13 cellular contexts compared by ENCODE assay signal in genomic region chr13:50485979-50486935, GRCh38.
DNase-seq lines count a peak whose midpoint lies in the region; ATAC-seq, FAIRE-seq and TF ChIP-seq lines count a peak whose summit lies in the region.
"Had no signal": no experiment of that assay in that cellular context is flagged by ENCODE, and none has a peak within 500 bp of the region (broad histone marks: within the 10 kb centered on the region; RNA-seq: fewer than 3 reads in every experiment).

No MANE protein-coding gene starts in this region.

- H3K27me3 ChIP-seq in right cardiac atrium (ENCODE audit: control insufficient read depth, insufficient read depth) (no peaks in the 10 kb centered on the region), left ventricle myocardium inferior (ENCODE audit: low read depth) (no peaks in the 10 kb centered on the region), bronchial epithelial cell (ENCODE audit: control insufficient read depth, insufficient read depth, low read length) (no peaks in the 10 kb centered on the region)
- H3K27me3 ChIP-seq: ovary had no signal

- peak in 1 of 3 donors; percentile 30 for DNase-seq in right cardiac atrium
- DNase-seq in left ventricle myocardium inferior = no peak
- peak; percentile 12 for DNase-seq in bronchial epithelial cell (ENCODE audit: low read depth)
- peak; percentile 22 for DNase-seq in medulla oblongata (ENCODE audit: extremely low spot score)
- DNase-seq in posterior cingulate gyrus = no peak
- DNase-seq in NCI-H1930 (lab: John Stamatoyannopoulos, UW) = no peak
- DNase-seq in activated T-cell treated with anti-CD3 and anti-CD28 coated beads, Interleukin-2, amount 50 U/mL, for 48 hours = no peak
- DNase-seq in DMS79 (lab: John Stamatoyannopoulos, UW) = no peak
- DNase-seq: ACHN, aorta, hippocampal formation, lower lobe of right lung, ovary had no signal

- H3K4me3 ChIP-seq in right cardiac atrium (ENCODE audit: low read length) = no peak overlapping the region
- no peak overlapping the region for H3K4me3 ChIP-seq in left ventricle myocardium inferior
- no peak overlapping the region for H3K4me3 ChIP-seq in bronchial epithelial cell (ENCODE audit: low read depth, low read length)
- H3K4me3 ChIP-seq: lower lobe of right lung, ovary had no signal

- ATAC-seq in right cardiac atrium = peak; percentile 52 to 56
- ATAC-seq: lower lobe of right lung had no signal

- intact Hi-C loops in right cardiac atrium (cut with DNase I) = no loop called here
- intact Hi-C loops in left ventricle myocardium inferior (cut with micrococcal nuclease) = no loop called here
- intact Hi-C loops in posterior cingulate gyrus (cut with DNase I) = no loop called here

- TF ChIP-seq CTCF in left ventricle myocardium inferior (IDR thresholded peaks at IDR 0.05; ENCODE audit: borderline replicate concordance) (no peak), bronchial epithelial cell (IDR thresholded peaks at IDR 0.05; ENCODE audit: insufficient read depth, low read length, severe bottlenecking) (no peak)

- H3K4me1 ChIP-seq in right cardiac atrium (ENCODE audit: control insufficient read depth, insufficient read depth, low read length) = no peaks in the 10 kb centered on the region
- peaks cover 18% of the 10 kb centered on the region for H3K4me1 ChIP-seq in left ventricle myocardium inferior

- whole genome bisulfite sequencing in right cardiac atrium = 30% methylated on average over 8 of the region's 8 CpGs

- no peaks in the 10 kb centered on the region for H3K9me3 ChIP-seq in right cardiac atrium (ENCODE audit: control insufficient read depth, low read length)
- no peaks in the 10 kb centered on the region for H3K9me3 ChIP-seq in left ventricle myocardium inferior (replicated peaks)
- H3K9me3 ChIP-seq: lower lobe of right lung, ovary had no signal

- H3K36me3 ChIP-seq in left ventricle myocardium inferior (no peaks in the 10 kb centered on the region), bronchial epithelial cell (ENCODE audit: control insufficient read depth, insufficient read depth, low read length) (no peaks in the 10 kb centered on the region)
- H3K36me3 ChIP-seq: lower lobe of right lung, ovary had no signal

- no peak overlapping the region for H3K27ac ChIP-seq in right cardiac atrium (ENCODE audit: low read length)
- no peak overlapping the region for H3K27ac ChIP-seq in left ventricle myocardium inferior (replicated peaks)
- H3K27ac ChIP-seq: lower lobe of right lung, ovary had no signal

- FAIRE-seq in bronchial epithelial cell (lab: Jason Lieb, UNC) = no peak

Comparison
In these comparisons a context has a peak if more than half of its experiments do, and no peak if none do; other contexts are left out.
1. DNase-seq: peak in bronchial epithelial cell (single experiment) and medulla oblongata (single experiment); none in left ventricle myocardium inferior (single experiment), posterior cingulate gyrus (0 of 10), NCI-H1930 (0 of 2), activated T-cell treated with anti-CD3 and anti-CD28 coated beads, Interleukin-2, amount 50 U/mL, for 48 hours (0 of 2) and DMS79 (single experiment).